18 cellular contexts compared by ENCODE assay signal in the genomic region with DNA sequence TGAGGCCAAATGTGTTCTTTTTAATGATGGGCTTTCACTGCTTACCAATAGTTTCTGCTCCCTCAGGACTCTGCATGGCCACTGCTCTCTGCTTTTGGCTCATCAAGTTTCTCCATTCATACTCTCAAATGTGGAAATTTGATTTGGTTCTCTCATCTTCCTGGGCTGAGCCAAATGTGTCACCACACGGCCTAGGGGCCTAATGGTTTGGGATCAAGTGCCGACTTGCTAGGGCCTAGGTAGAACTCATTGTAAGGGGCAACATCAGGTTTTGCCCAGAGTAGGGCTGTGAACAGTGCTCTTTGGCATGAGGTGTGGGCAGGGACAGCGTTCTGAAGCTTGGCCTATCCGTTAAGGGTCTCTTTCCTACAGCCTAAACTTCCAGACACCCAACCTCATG. TPM values are rescaled to one million over a fixed set of nuclear protein-coding genes. Genes with fewer than 3 reads are reported as not detected.
"Had no signal": no experiment of that assay in that cellular context is flagged by ENCODE, and none has a peak within 500 bp of the region (broad histone marks: within the 10 kb centered on the region; RNA-seq: fewer than 3 reads in every experiment).

No MANE protein-coding gene starts in this region.

- H3K27me3 ChIP-seq: body of pancreas, dorsolateral prefrontal cortex, heart right ventricle, spleen, thyroid gland had no signal

- H3K27me3 Mint-ChIP-seq: naive thymus-derived CD8-positive, alpha-beta T cell had no signal

- ATAC-seq: body of pancreas; heart right ventricle; left ventricle myocardium superior; naive thymus-derived CD8-positive, alpha-beta T cell had no signal

- H3K27ac Mint-ChIP-seq: naive thymus-derived CD8-positive, alpha-beta T cell had no signal

- H3K27ac ChIP-seq: body of pancreas, dorsolateral prefrontal cortex, heart right ventricle, parathyroid adenoma, spleen, thyroid gland had no signal

- H3K9me3 Mint-ChIP-seq: naive thymus-derived CD8-positive, alpha-beta T cell; T-helper 1 cell treated with Interleukin-12 subunit alpha and Interleukin-12 subunit beta and Interleukin-4 antibody, amounts not matched to agents 30 μg/mL and 1 μg/mL, for 36 hours had no signal

- H2AFZ ChIP-seq: parathyroid adenoma had no signal

- H3K4me3 ChIP-seq: body of pancreas, dorsolateral prefrontal cortex, heart right ventricle, spleen, thyroid gland had no signal

- H3K36me3 ChIP-seq: thyroid gland had no signal

- DNase-seq: activated CD4-positive, alpha-beta T cell treated with anti-CD3 and anti-CD28 coated beads, Interleukin-2, amount 50 U/mL, for 1 hour; activated naive CD4-positive, alpha-beta T cell; body of pancreas; central memory CD4-positive, alpha-beta T cell; dorsolateral prefrontal cortex; heart right ventricle; kidney glomerular epithelial cell; left ventricle myocardium superior; naive thymus-derived CD8-positive, alpha-beta T cell; spleen; stimulated activated CD8-positive, alpha-beta memory T cell treated with anti-CD3 and anti-CD28 coated beads, Interleukin-4, amount 100 ng/mL, for 48 hours; stimulated activated naive CD4-positive, alpha-beta T cell treated with Interleukin-2 at 50 U/mL for 16 hours; thyroid gland had no signal

- H3K9me3 ChIP-seq: body of pancreas, heart right ventricle, spleen, thyroid gland had no signal

- H3K4me3 Mint-ChIP-seq: naive thymus-derived CD8-positive, alpha-beta T cell; T-helper 1 cell treated with Interleukin-12 subunit alpha and Interleukin-12 subunit beta and Interleukin-4 antibody, amounts not matched to agents 30 μg/mL and 1 μg/mL, for 36 hours had no signal

- H3K9ac ChIP-seq: parathyroid adenoma had no signal

RNA-seq across cellular contexts. Expression of a gene that starts 26.8 kb away (rescaled TPM):
- total RNA-seq: body of pancreas had no signal
- polyA plus RNA-seq: naive thymus-derived CD8-positive, alpha-beta T cell had no signal

RNA-seq across cellular contexts. Expression of a gene that starts 48.4 kb away (rescaled TPM):
- total RNA-seq: activated CD8-positive, alpha-beta memory T cell treated with anti-CD3 and anti-CD28 coated beads for 36 hours; body of pancreas; heart right ventricle; left ventricle myocardium superior; mesenteric fat pad; naive thymus-derived CD8-positive, alpha-beta T cell; spleen; subcutaneous adipose tissue; thyroid gland had no signal
- polyA plus RNA-seq: heart right ventricle; naive thymus-derived CD8-positive, alpha-beta T cell had no signal
